In genomic region chr4:26151615-26152014, GRCh38 we compare ENCODE assay signal across 19 cellular contexts.
A peak's percentile ranks its signal among the peaks of the same experiment; 100 is the strongest.
DNase-seq lines count a peak whose midpoint lies in the region; ATAC-seq and TF ChIP-seq lines count a peak whose summit lies in the region.
"Had no signal": no experiment of that assay in that cellular context is flagged by ENCODE, and none has a peak within 500 bp of the region (broad histone marks: within the 10 kb centered on the region; RNA-seq: fewer than 3 reads in every experiment).

No MANE protein-coding gene starts in this region.

- H3K4me1 Mint-ChIP-seq in activated CD4-positive, alpha-beta T cell treated with anti-CD3 and anti-CD28 coated beads for 36 hours: peaks cover 27% of the 10 kb centered on the region
- H3K4me1 Mint-ChIP-seq in activated T-helper 17 cell treated with anti-CD3 and anti-CD28 coated beads, Interleukin-2, amount 50 U/mL, for 72 hours: peaks cover 27% of the 10 kb centered on the region
- peaks cover 42% of the 10 kb centered on the region for H3K4me1 Mint-ChIP-seq in stimulated activated effector memory CD8-positive, alpha-beta T cell treated with anti-CD3 and anti-CD28 coated beads, Interleukin-12 subunit alpha, Interleukin-12 subunit beta, amount 100 ng/mL, for 72 hours

- no peak overlapping the region for H3K4me3 Mint-ChIP-seq in activated CD4-positive, alpha-beta T cell treated with anti-CD3 and anti-CD28 coated beads for 36 hours
- peak overlapping the region; percentile 36 for H3K4me3 Mint-ChIP-seq in activated T-helper 17 cell treated with anti-CD3 and anti-CD28 coated beads, Interleukin-2, amount 50 U/mL, for 72 hours
- no peak overlapping the region for H3K4me3 Mint-ChIP-seq in stimulated activated effector memory CD8-positive, alpha-beta T cell treated with anti-CD3 and anti-CD28 coated beads, Interleukin-12 subunit alpha, Interleukin-12 subunit beta, amount 100 ng/mL, for 72 hours
- H3K4me3 Mint-ChIP-seq: type B pancreatic cell had no signal

- POLR2A ChIA-PET in activated CD4-positive, alpha-beta T cell treated with anti-CD3 and anti-CD28 coated beads for 36 hours (lab: Charles Lee): no interaction called here

- peak overlapping the region in 7 of 12 donors; percentile 14 to 74 (median 41) for H3K27ac ChIP-seq in heart left ventricle
- H3K27ac ChIP-seq: lower lobe of right lung, SJSA1 had no signal

- 63 to 76% (median 70%) methylated on average over 7 of the region's 7 CpGs for WGBS in heart left ventricle, 4 donors

- peaks cover 0 to 35% (median 0%) of the 10 kb centered on the region in 12 donors for H3K4me1 ChIP-seq in heart left ventricle
- H3K4me1 ChIP-seq: lower lobe of right lung had no signal

- TF ChIP-seq CTCF in heart left ventricle (IDR thresholded peaks at IDR 0.05): no peak

- no peak for DNase-seq in activated CD4-positive, alpha-beta T cell treated with anti-CD3 and anti-CD28 coated beads for 36 hours
- no peak for DNase-seq in activated CD4-positive, alpha-beta T cell treated with anti-CD3 and anti-CD28 coated beads for 1 hour
- peak in 4 of 5 donors; percentile 29 to 72 (median 50) for DNase-seq in heart left ventricle
- no peak for DNase-seq in stimulated activated effector memory CD8-positive, alpha-beta T cell treated with anti-CD3 and anti-CD28 coated beads, Interleukin-12 subunit alpha, Interleukin-12 subunit beta, amount 100 ng/mL, for 72 hours (ENCODE audit: low spot score in 2 of 2)
- DNase-seq in HPDE6-E6E7 (ENCODE audit: extremely low spot score): no peak
- DNase-seq: activated CD4-positive, CD25-positive, alpha-beta regulatory T cell treated with anti-CD3 and anti-CD28 coated beads, Interleukin-2, amount 50 U/mL, for 72 hours; C1 segment of cervical spinal cord; cerebellar nuclear complex; GOT3; KG1; lower lobe of right lung; NCI-H1048; NCI-H2107; NCI-H526 treated with DMSO at 0.1 percent for 48 hours had no signal

- no peaks in the 10 kb centered on the region for H3K36me3 ChIP-seq in heart left ventricle
- H3K36me3 ChIP-seq: lower lobe of right lung, SJSA1 had no signal

- intact Hi-C loops in activated CD4-positive, alpha-beta T cell treated with anti-CD3 and anti-CD28 coated beads for 36 hours (cut with DNase I, micrococcal nuclease): loop anchor here (1.0 to 2.0 kb wide), 5 partner anchors 17 to 77 kb away; no protein-coding TSS in a partner anchor
- intact Hi-C loops in heart left ventricle (cut with DNase I): no loop called here

- H3K27me3 Mint-ChIP-seq in activated CD4-positive, alpha-beta T cell treated with anti-CD3 and anti-CD28 coated beads for 36 hours: peaks cover 7% of the 10 kb centered on the region
- no peaks in the 10 kb centered on the region for H3K27me3 Mint-ChIP-seq in activated T-helper 17 cell treated with anti-CD3 and anti-CD28 coated beads, Interleukin-2, amount 50 U/mL, for 72 hours

- CTCF ChIA-PET in activated CD4-positive, alpha-beta T cell treated with anti-CD3 and anti-CD28 coated beads for 36 hours (lab: Charles Lee): interaction anchor here (1.5 kb wide), 1 partner anchor 10 kb away, joined by 5 read pairs; no protein-coding TSS in a partner anchor

- no peak for TF ChIP-seq POLR2A in heart left ventricle (IDR thresholded peaks at IDR 0.05)

- H3K9me3 Mint-ChIP-seq in activated CD4-positive, alpha-beta T cell treated with anti-CD3 and anti-CD28 coated beads for 36 hours (ENCODE audit: low read depth): peaks cover 3% of the 10 kb centered on the region
- H3K9me3 Mint-ChIP-seq in activated T-helper 17 cell treated with anti-CD3 and anti-CD28 coated beads, Interleukin-2, amount 50 U/mL, for 72 hours: peaks cover 4% of the 10 kb centered on the region
- H3K9me3 Mint-ChIP-seq in stimulated activated effector memory CD8-positive, alpha-beta T cell treated with anti-CD3 and anti-CD28 coated beads, Interleukin-12 subunit alpha, Interleukin-12 subunit beta, amount 100 ng/mL, for 72 hours: no peaks in the 10 kb centered on the region

- H3K36me3 Mint-ChIP-seq in activated CD4-positive, alpha-beta T cell treated with anti-CD3 and anti-CD28 coated beads for 36 hours (ENCODE audit: low read depth): no peaks in the 10 kb centered on the region
- H3K36me3 Mint-ChIP-seq in activated T-helper 17 cell treated with anti-CD3 and anti-CD28 coated beads, Interleukin-2, amount 50 U/mL, for 72 hours (ENCODE audit: low read depth): no peaks in the 10 kb centered on the region
- H3K36me3 Mint-ChIP-seq in stimulated activated effector memory CD8-positive, alpha-beta T cell treated with anti-CD3 and anti-CD28 coated beads, Interleukin-12 subunit alpha, Interleukin-12 subunit beta, amount 100 ng/mL, for 72 hours: no peaks in the 10 kb centered on the region
- H3K36me3 Mint-ChIP-seq: type B pancreatic cell had no signal

- no peak overlapping the region for H3K4me3 ChIP-seq in heart left ventricle
- H3K4me3 ChIP-seq: lower lobe of right lung, SJSA1 had no signal

- peak overlapping the region; percentile 82 for H3K27ac Mint-ChIP-seq in activated CD4-positive, alpha-beta T cell treated with anti-CD3 and anti-CD28 coated beads for 36 hours
- peak overlapping the region; percentile 81 for H3K27ac Mint-ChIP-seq in activated T-helper 17 cell treated with anti-CD3 and anti-CD28 coated beads, Interleukin-2, amount 50 U/mL, for 72 hours
- H3K27ac Mint-ChIP-seq in stimulated activated effector memory CD8-positive, alpha-beta T cell treated with anti-CD3 and anti-CD28 coated beads, Interleukin-12 subunit alpha, Interleukin-12 subunit beta, amount 100 ng/mL, for 72 hours: peak overlapping the region; percentile 78
- H3K27ac Mint-ChIP-seq: type B pancreatic cell had no signal

- no peaks in the 10 kb centered on the region for H3K27me3 ChIP-seq in heart left ventricle
- H3K27me3 ChIP-seq: SJSA1 had no signal

- H3K9me3 ChIP-seq in heart left ventricle: no peaks in the 10 kb centered on the region
- H3K9me3 ChIP-seq: lower lobe of right lung, SJSA1 had no signal

- no peak for ATAC-seq in activated CD4-positive, alpha-beta T cell treated with anti-CD3 and anti-CD28 coated beads for 36 hours
- ATAC-seq in activated T-helper 17 cell treated with anti-CD3 and anti-CD28 coated beads, Interleukin-2, amount 50 U/mL, for 72 hours (replicated peaks): no peak
- ATAC-seq in heart left ventricle: peak; percentile 23 to 84 (median 49)
- no peak for ATAC-seq in stimulated activated effector memory CD8-positive, alpha-beta T cell treated with anti-CD3 and anti-CD28 coated beads, Interleukin-12 subunit alpha, Interleukin-12 subunit beta, amount 100 ng/mL, for 72 hours
- no peak for ATAC-seq in HG03442 (IDR thresholded peaks at IDR 0.05; ENCODE audit: unreplicated experiment)
- ATAC-seq in GM21515 (IDR thresholded peaks at IDR 0.05; ENCODE audit: unreplicated experiment): no peak
- ATAC-seq: lower lobe of right lung had no signal

Comparison
In these comparisons a context has a peak if more than half of its experiments do, and no peak if none do; other contexts are left out.
1. ATAC-seq: peak in heart left ventricle (4 of 4); none in activated CD4-positive, alpha-beta T cell treated with anti-CD3 and anti-CD28 coated beads for 36 hours (single experiment), activated T-helper 17 cell treated with anti-CD3 and anti-CD28 coated beads, Interleukin-2, amount 50 U/mL, for 72 hours (single experiment), stimulated activated effector memory CD8-positive, alpha-beta T cell treated with anti-CD3 and anti-CD28 coated beads, Interleukin-12 subunit alpha, Interleukin-12 subunit beta, amount 100 ng/mL, for 72 hours (single experiment), HG03442 (single experiment) and GM21515 (single experiment).
2. DNase-seq: peak in heart left ventricle (4 of 5); none in activated CD4-positive, alpha-beta T cell treated with anti-CD3 and anti-CD28 coated beads for 36 hours (single experiment), activated CD4-positive, alpha-beta T cell treated with anti-CD3 and anti-CD28 coated beads for 1 hour (single experiment), stimulated activated effector memory CD8-positive, alpha-beta T cell treated with anti-CD3 and anti-CD28 coated beads, Interleukin-12 subunit alpha, Interleukin-12 subunit beta, amount 100 ng/mL, for 72 hours (0 of 2) and HPDE6-E6E7 (single experiment).
3. intact Hi-C loops: an anchor here in activated CD4-positive, alpha-beta T cell treated with anti-CD3 and anti-CD28 coated beads for 36 hours (1.0 to 2.0 kb wide); none called in heart left ventricle.
4. Peak in every context shown above with its lines, with median percentiles within 50 percentile points of each other: H3K27ac Mint-ChIP-seq.